In the genomic region with DNA sequence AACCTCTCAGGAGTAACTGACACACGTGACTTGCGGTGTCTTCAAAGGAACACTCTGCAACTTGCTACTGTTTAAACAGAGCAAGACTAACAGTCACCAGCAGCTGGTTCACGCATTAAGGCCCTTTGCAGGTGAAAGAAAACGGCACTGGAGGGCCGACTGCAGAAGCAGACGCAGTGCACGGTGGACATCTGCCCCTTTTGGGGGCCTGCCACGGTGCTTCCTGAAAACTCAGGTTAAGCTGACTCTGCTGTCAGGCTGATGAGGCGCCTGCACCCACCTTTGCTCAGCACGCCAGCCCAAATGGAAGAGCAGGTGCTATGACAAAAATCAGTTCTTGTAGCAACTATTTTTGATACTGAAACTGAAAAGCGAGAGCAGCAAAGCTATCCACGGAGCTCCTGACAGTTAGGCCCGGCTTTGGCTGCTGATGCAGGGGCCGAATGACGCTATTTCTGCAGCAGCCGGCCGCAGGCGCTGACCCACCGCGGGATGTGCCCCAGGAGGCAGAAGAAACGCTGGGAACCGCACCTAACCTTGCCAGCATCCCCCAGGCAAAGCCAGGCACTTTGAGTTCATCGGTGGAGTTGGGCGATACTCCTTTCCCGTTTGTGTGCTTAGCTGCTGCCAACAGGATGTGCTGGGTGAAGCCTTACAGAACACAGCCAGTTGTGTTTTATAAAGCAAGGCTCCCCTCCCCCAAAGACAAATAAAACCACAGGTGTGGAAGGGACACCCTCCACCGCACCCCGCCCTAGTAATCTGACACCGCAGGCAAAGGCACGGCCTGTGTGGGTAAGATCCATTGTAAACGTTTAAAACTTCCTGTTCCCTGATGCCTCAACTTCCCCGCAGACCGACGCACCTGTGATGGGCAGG, we compare ENCODE assay signal across 9 cellular contexts. TPM values are rescaled to one million over a fixed set of nuclear protein-coding genes. Genes with fewer than 3 reads are reported as not detected.
A peak's percentile ranks its signal among the peaks of the same experiment; 100 is the strongest.
DNase-seq lines count a peak whose midpoint lies in the region; ATAC-seq, FAIRE-seq and TF ChIP-seq lines count a peak whose summit lies in the region.
"Had no signal": no experiment of that assay in that cellular context is flagged by ENCODE, and none has a peak within 500 bp of the region (broad histone marks: within the 10 kb centered on the region; RNA-seq: fewer than 3 reads in every experiment).

No MANE protein-coding gene starts in this region.

- peak; percentile 62 for FAIRE-seq in keratinocyte (lab: Jason Lieb, UNC)

- peaks cover 0 to 6% of the 10 kb centered on the region in 2 experiments for H3K9me3 ChIP-seq in CD4-positive, CD25-positive, alpha-beta regulatory T cell (ENCODE audit: control insufficient read depth in 2 of 2, low read length in 2 of 2)
- peaks cover 6% of the 10 kb centered on the region for H3K9me3 ChIP-seq in keratinocyte (ENCODE audit: control insufficient read depth, low read depth, low read length)
- no peaks in the 10 kb centered on the region for H3K9me3 ChIP-seq in tibial nerve

- H3K36me3 ChIP-seq in CD4-positive, CD25-positive, alpha-beta regulatory T cell (ENCODE audit: control insufficient read depth, insufficient read depth, low read length), result peaks cover 28% of the 10 kb centered on the region
- H3K36me3 ChIP-seq in keratinocyte (ENCODE audit: control insufficient read depth in 2 of 2, extremely low read depth in 1 of 2, insufficient read depth in 2 of 2, low read length in 2 of 2), result peaks cover 16 to 24% of the 10 kb centered on the region in 2 experiments
- H3K36me3 ChIP-seq in tibial nerve, result peaks cover 4 to 38% (median 10%) of the 10 kb centered on the region in 3 donors

- no peaks in the 10 kb centered on the region for H4K20me1 ChIP-seq in keratinocyte (ENCODE audit: control insufficient read depth, extremely low read depth, insufficient read depth, low read length)

- H3K27me3 ChIP-seq in CD4-positive, CD25-positive, alpha-beta regulatory T cell (ENCODE audit: control insufficient read depth, insufficient read depth, low read length), result no peaks in the 10 kb centered on the region
- H3K27me3 ChIP-seq in keratinocyte (ENCODE audit: control insufficient read depth, extremely low read depth, insufficient read depth, low read length) (no peaks in the 10 kb centered on the region), tibial nerve (no peaks in the 10 kb centered on the region)

- TF ChIP-seq CTCF in keratinocyte (optimal IDR thresholded peaks at IDR 0.05 in 1 of 3, IDR thresholded peaks at IDR 0.05 in 1 of 3, conservative IDR thresholded peaks at IDR 0.05 in 1 of 3; ENCODE audit: extremely low read depth in 1 of 3, insufficient read depth in 2 of 3, low read length in 3 of 3) (no peak), tibial nerve (IDR thresholded peaks at IDR 0.05) (no peak)

- H2AFZ ChIP-seq in keratinocyte (ENCODE audit: control insufficient read depth, low read length), result no peak overlapping the region

- no peaks in the 10 kb centered on the region for H3K9me1 ChIP-seq in keratinocyte (ENCODE audit: control insufficient read depth, extremely low read depth, insufficient read depth, low read length)

- 25 to 28% methylated on average over 31 to 33 of the region's 33 CpGs for WGBS in tibial nerve, 2 donors

- H3K4me3 ChIP-seq in CD4-positive, CD25-positive, alpha-beta regulatory T cell (ENCODE audit: low read depth, low read length), result peak overlapping the region; percentile 72
- H3K4me3 ChIP-seq in keratinocyte (ENCODE audit: control insufficient read depth in 2 of 3, extremely low read depth in 1 of 3, insufficient read depth in 2 of 3, low read depth in 1 of 3, low read length in 3 of 3) (peak overlapping the region in 2 of 3 experiments; percentile 6 to 52), tibial nerve (peak overlapping the region in 2 of 4 donors; percentile 18 to 24)

- H3K9ac ChIP-seq in keratinocyte (ENCODE audit: control insufficient read depth, extremely low read depth, insufficient read depth, low read length), result peak overlapping the region; percentile 42

- H3K79me2 ChIP-seq in keratinocyte (ENCODE audit: control insufficient read depth, insufficient read depth, low read length), result no peaks in the 10 kb centered on the region

- H3K4me3 Mint-ChIP-seq in CD4-positive, CD25-positive, alpha-beta regulatory T cell, result peak overlapping the region; percentile 86 to 95 (median 91)
- peak overlapping the region; percentile 82 for H3K4me3 Mint-ChIP-seq in activated T-helper 17 cell treated with anti-CD3 and anti-CD28 coated beads, Interleukin-2, amount 50 U/mL, for 72 hours

- peaks cover 0 to 3% (median 2%) of the 10 kb centered on the region in 7 donors for H3K9me3 Mint-ChIP-seq in CD4-positive, CD25-positive, alpha-beta regulatory T cell
- no peaks in the 10 kb centered on the region for H3K9me3 Mint-ChIP-seq in activated T-helper 17 cell treated with anti-CD3 and anti-CD28 coated beads, Interleukin-2, amount 50 U/mL, for 72 hours

- ATAC-seq in CD4-positive, CD25-positive, alpha-beta regulatory T cell (ENCODE audit: low read depth in 2 of 2), result peak; percentile 75 to 78
- ATAC-seq in GM19324 (IDR thresholded peaks at IDR 0.05; ENCODE audit: low FRiP score, unreplicated experiment), result peak; percentile 64
- ATAC-seq in HG03342 (IDR thresholded peaks at IDR 0.05; ENCODE audit: unreplicated experiment), result peak; percentile 49
- ATAC-seq in activated T-helper 17 cell treated with anti-CD3 and anti-CD28 coated beads, Interleukin-2, amount 50 U/mL, for 72 hours (replicated peaks), result peak; percentile 72
- ATAC-seq in stimulated activated naive CD8-positive, alpha-beta T cell treated with anti-CD3 and anti-CD28 coated beads, Interleukin-15, Interleukin-2, amounts not matched to agents 100 U/mL and 50 U/mL, for 24 hours, result peak; percentile 27

- no peak for TF ChIP-seq POLR2A in tibial nerve (IDR thresholded peaks at IDR 0.05)

- H3K27ac ChIP-seq in CD4-positive, CD25-positive, alpha-beta regulatory T cell (ENCODE audit: insufficient read depth, low read length, poor library complexity, severe bottlenecking), result peak overlapping the region; percentile 85
- H3K27ac ChIP-seq in keratinocyte (ENCODE audit: control insufficient read depth, insufficient read depth, low read length) (peak overlapping the region; percentile 5), tibial nerve (peak overlapping the region in 1 of 4 donors; percentile 62)

- peaks cover 5% of the 10 kb centered on the region for H3K27me3 Mint-ChIP-seq in CD4-positive, CD25-positive, alpha-beta regulatory T cell
- no peaks in the 10 kb centered on the region for H3K27me3 Mint-ChIP-seq in activated T-helper 17 cell treated with anti-CD3 and anti-CD28 coated beads, Interleukin-2, amount 50 U/mL, for 72 hours

- peaks cover 18 to 65% (median 46%) of the 10 kb centered on the region in 4 donors for H3K4me1 Mint-ChIP-seq in CD4-positive, CD25-positive, alpha-beta regulatory T cell
- H3K4me1 Mint-ChIP-seq in activated T-helper 17 cell treated with anti-CD3 and anti-CD28 coated beads, Interleukin-2, amount 50 U/mL, for 72 hours, result peaks cover 42% of the 10 kb centered on the region

- dilution Hi-C loops in keratinocyte (cut with MboI; ENCODE audit: extremely low pct_ligation_motif_present, low sequenced_read_pairs), result no loop called here

- peaks cover 3% of the 10 kb centered on the region for H3K36me3 Mint-ChIP-seq in CD4-positive, CD25-positive, alpha-beta regulatory T cell
- peaks cover 37% of the 10 kb centered on the region for H3K36me3 Mint-ChIP-seq in activated T-helper 17 cell treated with anti-CD3 and anti-CD28 coated beads, Interleukin-2, amount 50 U/mL, for 72 hours (ENCODE audit: low read depth)

- peak overlapping the region; percentile 95 to 99 (median 97) for H3K27ac Mint-ChIP-seq in CD4-positive, CD25-positive, alpha-beta regulatory T cell
- H3K27ac Mint-ChIP-seq in activated T-helper 17 cell treated with anti-CD3 and anti-CD28 coated beads, Interleukin-2, amount 50 U/mL, for 72 hours, result peak overlapping the region; percentile 94

- H3K4me2 ChIP-seq in keratinocyte (ENCODE audit: control insufficient read depth, extremely low read depth, insufficient read depth, low read depth, low read length), result peak overlapping the region; percentile 88

- H3K4me1 ChIP-seq in CD4-positive, CD25-positive, alpha-beta regulatory T cell (ENCODE audit: control insufficient read depth, insufficient read depth, low read length, poor library complexity, severe bottlenecking), result peaks cover 52% of the 10 kb centered on the region
- H3K4me1 ChIP-seq in keratinocyte (ENCODE audit: control insufficient read depth, extremely low read depth, insufficient read depth, low read length) (peaks cover 19% of the 10 kb centered on the region), tibial nerve (peaks cover 0 to 11% (median 0%) of the 10 kb centered on the region in 4 donors)

- DNase-seq in CD4-positive, CD25-positive, alpha-beta regulatory T cell, result peak; percentile 47 to 92 (median 76)
- DNase-seq in NCI-H526 (lab: John Stamatoyannopoulos, UW), result peak; percentile 97 to 99
- DNase-seq in keratinocyte (ENCODE audit: low read depth, low spot score), result peak; percentile 62
- peak; percentile 42 for DNase-seq in stimulated activated naive CD8-positive, alpha-beta T cell treated with anti-CD3 and anti-CD28 coated beads, Interleukin-15, Interleukin-2, amounts not matched to agents 100 U/mL and 50 U/mL, for 24 hours
- no peak for DNase-seq in tibial nerve (ENCODE audit: low spot score in 2 of 2)

- TF ChIP-seq EP300 in tibial nerve (IDR thresholded peaks at IDR 0.05), result no peak

RNA-seq across cellular contexts. Expression of gene TERT, which starts 21.1 kb away (rescaled TPM):
- total RNA-seq in CD4-positive, CD25-positive, alpha-beta regulatory T cell, result 0.22 TPM
- polyA plus RNA-seq in CD4-positive, CD25-positive, alpha-beta regulatory T cell, result not detected
- total RNA-seq in activated T-helper 17 cell treated with anti-CD3 and anti-CD28 coated beads, Interleukin-2, amount 50 U/mL, for 72 hours, result 1 to 10 TPM; 4.6 to 9.1 TPM
- not detected in 3 replicates for polyA plus RNA-seq in keratinocyte
- not detected for polyA plus RNA-seq in keratinocyte (2011; ENCODE audit: low read depth)
- polyA plus RNA-seq in keratinocyte (2011; cell fraction: cytosol; rRNA removed), result not detected in 2 replicates
- not detected in 2 replicates for polyA plus RNA-seq in keratinocyte (2011; cell fraction: nucleus; rRNA removed)
- not detected in 2 replicates for polyA plus RNA-seq in keratinocyte (2012; ENCODE audit: low replicate concordance)
- not detected in 3 replicates for polyA minus RNA-seq in keratinocyte
- not detected for polyA minus RNA-seq in keratinocyte (2011; cell fraction: cytosol; rRNA and poly(A)+ RNA removed)
- polyA minus RNA-seq in keratinocyte (2011; cell fraction: nucleus; rRNA and poly(A)+ RNA removed), result not detected in 2 replicates
- total RNA-seq in tibial nerve, result not detected
- total RNA-seq: fibroblast of villous mesenchyme had no signal

RNA-seq across cellular contexts. Expression of gene CLPTM1L, which starts 29.0 kb away (rescaled TPM):
- total RNA-seq in CD4-positive, CD25-positive, alpha-beta regulatory T cell, result 104 TPM
- 10 to 100 TPM; 25.3 to 60.8 (median 46.2) TPM for polyA plus RNA-seq in CD4-positive, CD25-positive, alpha-beta regulatory T cell
- total RNA-seq in activated T-helper 17 cell treated with anti-CD3 and anti-CD28 coated beads, Interleukin-2, amount 50 U/mL, for 72 hours, result 100 to 1,000 TPM in 1 of 2 donors, 10 to 100 TPM in 1; 42.3 to 118 TPM
- polyA plus RNA-seq in keratinocyte, result 142 to 158 TPM (median 146 TPM) in 3 replicates
- polyA plus RNA-seq in keratinocyte (2011; ENCODE audit: low read depth), result 163 TPM
- 118 and 136 TPM in 2 replicates for polyA plus RNA-seq in keratinocyte (2011; cell fraction: cytosol; rRNA removed)
- 142 and 157 TPM in 2 replicates for polyA plus RNA-seq in keratinocyte (2011; cell fraction: nucleus; rRNA removed)
- polyA plus RNA-seq in keratinocyte (2012; ENCODE audit: low replicate concordance), result 87.9 and 94.1 TPM in 2 replicates
- polyA minus RNA-seq in keratinocyte, result 204 to 272 TPM (median 226 TPM) in 3 replicates
- 218 TPM for polyA minus RNA-seq in keratinocyte (2011; cell fraction: cytosol; rRNA and poly(A)+ RNA removed)
- 118 and 125 TPM in 2 replicates for polyA minus RNA-seq in keratinocyte (2011; cell fraction: nucleus; rRNA and poly(A)+ RNA removed)
- total RNA-seq in tibial nerve, result 100 to 1,000 TPM in 1 of 4 donors, 10 to 100 TPM in 3; 68.8 to 102 (median 84.4) TPM

Comparison
In these comparisons a context has a peak if more than half of its experiments do, and no peak if none do; other contexts are left out.
1. DNase-seq: peak in CD4-positive, CD25-positive, alpha-beta regulatory T cell (3 of 3), NCI-H526 (2 of 2), keratinocyte (single experiment) and stimulated activated naive CD8-positive, alpha-beta T cell treated with anti-CD3 and anti-CD28 coated beads, Interleukin-15, Interleukin-2, amounts not matched to agents 100 U/mL and 50 U/mL, for 24 hours (single experiment); none in tibial nerve (0 of 2).
2. Peak in every context shown above with its lines, with median percentiles within 50 percentile points of each other: ATAC-seq.